Comparison of ENCODE assay signal across 9 cellular contexts in the genomic region with DNA sequence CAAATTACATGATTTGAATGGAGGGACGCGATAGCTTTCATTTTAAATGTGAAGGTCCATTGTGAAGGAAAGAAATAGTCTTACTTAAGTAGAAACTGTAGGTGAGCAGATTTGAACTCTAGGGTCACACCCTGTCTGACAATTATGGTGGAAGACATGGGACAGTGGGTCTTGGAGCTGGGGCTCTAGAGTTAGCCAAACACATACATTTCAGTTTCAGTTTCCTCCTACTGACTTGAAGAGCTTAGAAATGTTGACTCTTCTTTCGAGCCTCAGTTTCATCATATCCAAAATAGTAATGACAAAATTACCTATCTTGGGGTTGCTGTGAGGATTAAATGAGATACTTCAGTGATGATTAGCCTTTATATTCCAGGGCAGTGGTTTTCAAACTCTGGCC.
"Had no signal": no experiment of that assay in that cellular context is flagged by ENCODE, and none has a peak within 500 bp of the region (broad histone marks: within the 10 kb centered on the region; RNA-seq: fewer than 3 reads in every experiment).

No MANE protein-coding gene starts in this region.

- H3K4me2 ChIP-seq: GM23338 had no signal

- H3K4me1 Mint-ChIP-seq: GM23338, H9 had no signal

- H3K4me1 ChIP-seq: HAP-1 had no signal

- H3K27ac Mint-ChIP-seq: GM23338, H9, HFFc6 had no signal

- DNase-seq: GM23248, GOT3, H7, H9, HCEC 1CT, HFFc6 had no signal

- H2AFZ ChIP-seq: GM23248, GM23338 had no signal

- H3K9me3 ChIP-seq: HAP-1 had no signal

- ATAC-seq: GM23338, HCT116 had no signal

- H3K4me3 Mint-ChIP-seq: GM23338, H9, HFFc6 had no signal

- H3K9me3 Mint-ChIP-seq: GM23338, H9 had no signal

- H3K36me3 ChIP-seq: HAP-1 had no signal

- H3K9ac ChIP-seq: GM23248 had no signal

- H3K27ac ChIP-seq: GM23248 had no signal

- H3K4me3 ChIP-seq: GM23248, GM23338, HAP-1 had no signal
